In the genomic region with DNA sequence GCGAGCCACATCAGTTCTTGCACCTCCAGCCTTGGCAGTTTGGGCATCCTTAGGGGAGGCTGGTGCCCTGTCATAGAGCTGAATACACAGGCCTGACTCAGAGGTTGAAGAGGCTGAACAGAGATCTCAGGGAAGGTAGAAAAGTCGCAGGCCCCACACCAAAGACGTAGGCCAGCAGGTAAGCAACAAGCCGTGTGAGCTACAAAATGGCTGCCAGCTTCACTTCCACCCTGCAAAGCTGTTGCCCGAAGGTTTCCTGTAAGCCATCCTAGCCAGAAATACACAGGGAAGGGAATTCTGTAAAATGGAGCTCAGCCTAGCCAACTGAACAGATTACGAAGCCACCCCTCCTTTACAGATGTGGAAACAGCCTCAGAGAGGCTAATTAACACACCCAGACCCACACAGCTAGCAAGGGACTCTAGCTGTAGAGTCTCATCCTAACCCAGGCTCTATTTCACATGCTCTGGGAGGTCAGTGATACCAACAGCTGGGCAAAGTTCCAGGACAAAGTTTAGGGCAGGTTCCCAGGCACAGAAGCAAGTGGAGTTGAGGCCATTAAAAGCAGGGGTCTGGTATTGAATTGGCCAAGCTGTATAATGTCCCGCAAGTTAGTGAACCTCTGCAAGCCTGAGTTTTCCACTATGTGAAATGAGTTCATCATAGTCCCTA, we compare ENCODE assay signal across 1 cellular context.
TF ChIP-seq lines count a peak whose summit lies in the region.

No MANE protein-coding gene starts in this region.

TF ChIP-seq in HepG2, 621 proteins besides CTCF, POLR2A, EP300 and RAD21 (continued from another document):
- TF ChIP-seq, protein P1, sequence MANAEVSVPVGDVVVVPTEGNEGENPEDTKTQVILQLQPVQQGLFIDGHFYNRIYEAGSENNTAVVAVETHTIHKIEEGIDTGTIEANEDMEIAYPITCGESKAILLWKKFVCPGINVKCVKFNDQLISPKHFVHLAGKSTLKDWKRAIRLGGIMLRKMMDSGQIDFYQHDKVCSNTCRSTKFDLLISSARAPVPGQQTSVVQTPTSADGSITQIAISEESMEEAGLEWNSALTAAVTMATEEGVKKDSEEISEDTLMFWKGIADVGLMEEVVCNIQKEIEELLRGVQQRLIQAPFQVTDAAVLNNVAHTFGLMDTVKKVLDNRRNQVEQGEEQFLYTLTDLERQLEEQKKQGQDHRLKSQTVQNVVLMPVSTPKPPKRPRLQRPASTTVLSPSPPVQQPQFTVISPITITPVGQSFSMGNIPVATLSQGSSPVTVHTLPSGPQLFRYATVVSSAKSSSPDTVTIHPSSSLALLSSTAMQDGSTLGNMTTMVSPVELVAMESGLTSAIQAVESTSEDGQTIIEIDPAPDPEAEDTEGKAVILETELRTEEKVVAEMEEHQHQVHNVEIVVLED (CRISPR knock-in tag; IDR thresholded peaks at IDR 0.05; ENCODE audit: borderline replicate concordance): no peak
- TF ChIP-seq ZNF574 (CRISPR knock-in tag; IDR thresholded peaks at IDR 0.05) (no peak), MZF1 (CRISPR knock-in tag; IDR thresholded peaks at IDR 0.05; ENCODE audit: borderline replicate concordance) (no peak)
